ENCODE assay signal across 15 cellular contexts in the genomic region with DNA sequence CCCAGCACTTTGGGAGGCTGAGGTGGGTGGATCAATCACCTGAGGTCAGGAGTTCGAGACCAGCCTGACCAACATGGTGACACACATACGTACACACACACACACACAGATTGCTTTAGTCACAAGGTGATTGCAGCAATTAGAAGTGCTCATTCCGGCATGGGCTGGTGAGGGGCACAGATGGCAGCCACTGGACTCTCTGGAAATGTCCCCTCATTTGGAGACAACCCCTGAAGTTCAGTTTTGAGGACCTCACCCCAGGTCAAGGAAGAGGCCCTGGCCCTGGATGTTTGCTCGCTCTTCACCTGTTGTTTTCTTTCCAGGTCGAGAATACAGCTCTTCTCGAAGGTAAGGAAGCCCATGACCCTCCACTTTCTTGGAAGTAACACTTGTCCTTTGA. TPM values are rescaled to one million over a fixed set of nuclear protein-coding genes. Genes with fewer than 3 reads are reported as not detected.
"Had no signal": no experiment of that assay in that cellular context is flagged by ENCODE, and none has a peak within 500 bp of the region (broad histone marks: within the 10 kb centered on the region; RNA-seq: fewer than 3 reads in every experiment).

No MANE protein-coding gene starts in this region.

- H3K9me3 ChIP-seq: ascending aorta, heart left ventricle, sigmoid colon had no signal

- H3K27me3 ChIP-seq: ascending aorta, heart left ventricle, sigmoid colon had no signal

- H3K27ac ChIP-seq: ascending aorta, heart left ventricle, sigmoid colon had no signal

- H3K4me1 ChIP-seq: ascending aorta had no signal

- ATAC-seq: activated CD8-positive, alpha-beta memory T cell treated with anti-CD3 and anti-CD28 coated beads, Interleukin-2, amount 10 ng/mL, durations not matched to agents 7 days and 5 days; activated T-cell treated with anti-CD3 and anti-CD28 coated beads, Interleukin-2, amount 50 U/mL, for 4 hours; heart left ventricle; left lobe of liver; natural killer cell treated with Interleukin-12 subunit alpha and Interleukin-12 subunit beta and Interleukin-15 and Interleukin-18, amount 100 ng/mL, for 72 hours; stimulated activated naive CD8-positive, alpha-beta T cell treated with anti-CD3 and anti-CD28 coated beads, Interleukin-15, amount 100 ng/mL, for 72 hours had no signal

- H3K4me3 ChIP-seq: ascending aorta, heart left ventricle, sigmoid colon had no signal

- DNase-seq: activated CD4-positive, alpha-beta T cell treated with anti-CD3 and anti-CD28 coated beads for 1 hour; activated CD4-positive, alpha-beta T cell treated with anti-CD3 and anti-CD28 coated beads, Interleukin-2, amount 50 U/mL, for 48 hours; activated CD8-positive, alpha-beta memory T cell treated with anti-CD3 and anti-CD28 coated beads, Interleukin-2, amount 10 ng/mL, durations not matched to agents 7 days and 5 days; activated gamma-delta T cell treated with Interleukin-2 at 50 U/mL for 16 hours; activated naive CD8-positive, alpha-beta T cell treated with anti-CD3 and anti-CD28 coated beads for 36 hours; activated T-cell treated with anti-CD3 and anti-CD28 coated beads, Interleukin-2, amount 50 U/mL, for 4 hours; foreskin melanocyte; heart left ventricle; mammary epithelial cell; sigmoid colon; stimulated activated CD4-positive, alpha-beta T cell treated with anti-CD3 and anti-CD28 coated beads, Interleukin-12 subunit alpha, Interleukin-12 subunit beta, amount 100 ng/mL, for 4 hours; stimulated activated naive CD8-positive, alpha-beta T cell treated with anti-CD3 and anti-CD28 coated beads, Interleukin-15, amount 100 ng/mL, for 72 hours had no signal

RNA-seq across cellular contexts. Expression of a gene that starts 6.1 kb away (rescaled TPM):
- total RNA-seq: ascending aorta had no signal
